ENCODE assay signal across 17 cellular contexts in genomic region chr3:49518441-49518840, GRCh38.
"Had no signal": no experiment of that assay in that cellular context is flagged by ENCODE, and none has a peak within 500 bp of the region (broad histone marks: within the 10 kb centered on the region; RNA-seq: fewer than 3 reads in every experiment).

No MANE protein-coding gene starts in this region.

- H3K4me3 ChIP-seq: hepatocyte, mucosa of descending colon, right atrium auricular region, tibial artery had no signal

- H3K27ac ChIP-seq: hepatocyte, right atrium auricular region, tibial artery, VCaP had no signal

- DNase-seq: activated CD4-positive, alpha-beta memory T cell treated with anti-CD3 and anti-CD28 coated beads, Interleukin-2, amount 10 ng/mL, durations not matched to agents 7 days and 5 days; activated CD4-positive, alpha-beta T cell treated with anti-CD3 and anti-CD28 coated beads, Interleukin-2, amount 10 ng/mL, durations not matched to agents 24 days and 14 days; activated gamma-delta T cell; activated naive CD4-positive, alpha-beta T cell treated with anti-CD3 and anti-CD28 coated beads, Interleukin-2, amount 50 U/mL, for 16 hours; activated naive CD8-positive, alpha-beta T cell treated with anti-CD3 and anti-CD28 coated beads, Interleukin-2, amount 50 U/mL, for 24 hours; effector CD8-positive, alpha-beta T cell; foreskin melanocyte; glutamatergic neuron; mucosa of descending colon; naive B cell; stimulated activated CD4-positive, alpha-beta T cell treated with anti-CD3 and anti-CD28 coated beads, Interleukin-12 subunit alpha, Interleukin-12 subunit beta, amount 100 ng/mL, for 4 hours; stimulated activated CD4-positive, alpha-beta T cell treated with anti-CD3 and anti-CD28 coated beads, Interleukin-4, amount 100 ng/mL, for 4 hours; tibial artery had no signal

- ATAC-seq: activated CD4-positive, CD25-positive, alpha-beta regulatory T cell treated with anti-CD3 and anti-CD28 coated beads, Interleukin-2, amount 50 U/mL, for 24 hours; activated naive CD8-positive, alpha-beta T cell treated with anti-CD3 and anti-CD28 coated beads, Interleukin-2, amount 50 U/mL, for 24 hours; mucosa of descending colon had no signal

- H3K27me3 ChIP-seq: hepatocyte, right atrium auricular region, tibial artery had no signal

- H3K4me2 ChIP-seq: hepatocyte had no signal

- H2AFZ ChIP-seq: hepatocyte had no signal

- H3K9me3 ChIP-seq: mucosa of descending colon, right atrium auricular region, tibial artery had no signal
